In genomic region chr19:2617393-2618165, GRCh38 we compare ENCODE assay signal across 17 cellular contexts.
DNase-seq lines count a peak whose midpoint lies in the region; ATAC-seq, FAIRE-seq and TF ChIP-seq lines count a peak whose summit lies in the region.
"Had no signal": no experiment of that assay in that cellular context is flagged by ENCODE, and none has a peak within 500 bp of the region (broad histone marks: within the 10 kb centered on the region; RNA-seq: fewer than 3 reads in every experiment).

No MANE protein-coding gene starts in this region.

- FAIRE-seq in astrocyte (lab: Jason Lieb, UNC) = no peak
- FAIRE-seq: endometrium, TTC549 had no signal

- no peak overlapping the region for H3K14ac ChIP-seq in neuronal stem cell (ENCODE audit: low read length)

- no peak overlapping the region for H3K9ac ChIP-seq in astrocyte (ENCODE audit: low read length)
- no peak overlapping the region for H3K9ac ChIP-seq in neuronal stem cell (ENCODE audit: low read depth, low read length, poor library complexity)

- H2BK15ac ChIP-seq in neuronal stem cell (ENCODE audit: low read length) = no peak overlapping the region

- H3K4me3 ChIP-seq in astrocyte (ENCODE audit: insufficient read depth, low read depth, low read length) (no peak overlapping the region), neuronal stem cell (ENCODE audit: low read length in 2 of 2) (no peak overlapping the region)
- H3K4me3 ChIP-seq: breast epithelium had no signal

- peak overlapping the region; percentile 95 for H3K27ac Mint-ChIP-seq in T-helper 2 cell treated with Interferon-gamma antibody and Interleukin-4, amounts not matched to agents 5 μg/mL and 100 μg/mL, for 36 hours
- peak overlapping the region; percentile 53 to 96 (median 87) for H3K27ac Mint-ChIP-seq in IgD-negative memory B cell
- H3K27ac Mint-ChIP-seq in astrocyte (ENCODE audit: unreplicated experiment) = peak overlapping the region; percentile 34
- H3K27ac Mint-ChIP-seq: nephron had no signal

- H2BK12ac ChIP-seq in neuronal stem cell (ENCODE audit: low read length) = no peak overlapping the region

- H3K4me1 ChIP-seq in astrocyte (ENCODE audit: insufficient read depth, low read length) (peaks cover 18% of the 10 kb centered on the region), neuronal stem cell (ENCODE audit: control insufficient read depth in 2 of 2, insufficient read depth in 1 of 2, low read depth in 1 of 2, low read length in 2 of 2) (peaks cover 0 to 5% of the 10 kb centered on the region in 2 donors)

- H3K36me3 ChIP-seq in astrocyte (ENCODE audit: insufficient read depth, low read length) (no peaks in the 10 kb centered on the region), neuronal stem cell (replicated peaks in 1 of 2; ENCODE audit: control insufficient read depth in 2 of 2, insufficient read depth in 2 of 2, low read length in 2 of 2) (no peaks in the 10 kb centered on the region)
- H3K36me3 ChIP-seq: breast epithelium had no signal

- no peak overlapping the region for H4K8ac ChIP-seq in neuronal stem cell (ENCODE audit: low read depth, low read length)

- H3K27me3 ChIP-seq in astrocyte (ENCODE audit: insufficient read depth, low read length) = no peaks in the 10 kb centered on the region
- no peaks in the 10 kb centered on the region for H3K27me3 ChIP-seq in neuronal stem cell (ENCODE audit: control insufficient read depth in 3 of 3, insufficient read depth in 3 of 3, low read depth in 1 of 3, low read length in 3 of 3)
- H3K27me3 ChIP-seq: breast epithelium had no signal

- no peaks in the 10 kb centered on the region for H4K20me1 ChIP-seq in astrocyte (ENCODE audit: insufficient read depth, low read length)

- H3K27ac ChIP-seq in astrocyte (ENCODE audit: low read depth, low read length) (no peak overlapping the region), neuronal stem cell (replicated peaks; ENCODE audit: low read length) (no peak overlapping the region)

- no peaks in the 10 kb centered on the region for H3K27me3 Mint-ChIP-seq in T-helper 2 cell treated with Interferon-gamma antibody and Interleukin-4, amounts not matched to agents 5 μg/mL and 100 μg/mL, for 36 hours (ENCODE audit: low read depth)
- H3K27me3 Mint-ChIP-seq in IgD-negative memory B cell (no peaks in the 10 kb centered on the region), astrocyte (ENCODE audit: low read depth, unreplicated experiment) (peaks cover 6% of the 10 kb centered on the region)

- no peaks in the 10 kb centered on the region for H3K79me1 ChIP-seq in neuronal stem cell (ENCODE audit: low read depth, low read length)

- peak overlapping the region; percentile 83 for H3K4me3 Mint-ChIP-seq in T-helper 2 cell treated with Interferon-gamma antibody and Interleukin-4, amounts not matched to agents 5 μg/mL and 100 μg/mL, for 36 hours
- H3K4me3 Mint-ChIP-seq in IgD-negative memory B cell = peak overlapping the region in 3 of 4 donors; percentile 72 to 88 (median 75)
- H3K4me3 Mint-ChIP-seq in astrocyte (ENCODE audit: unreplicated experiment) = no peak overlapping the region
- H3K4me3 Mint-ChIP-seq: nephron had no signal

- H3K4ac ChIP-seq in neuronal stem cell (ENCODE audit: low read length) = no peak overlapping the region

- peaks cover 2% of the 10 kb centered on the region for H3K36me3 Mint-ChIP-seq in T-helper 2 cell treated with Interferon-gamma antibody and Interleukin-4, amounts not matched to agents 5 μg/mL and 100 μg/mL, for 36 hours (ENCODE audit: low read depth)
- peaks cover 3% of the 10 kb centered on the region for H3K36me3 Mint-ChIP-seq in IgD-negative memory B cell
- peaks cover 7% of the 10 kb centered on the region for H3K36me3 Mint-ChIP-seq in astrocyte (ENCODE audit: low read depth, unreplicated experiment)

- no peak for DNase-seq in T-helper 2 cell treated with Interferon-gamma antibody and Interleukin-4, amounts not matched to agents 5 μg/mL and 100 μg/mL, for 36 hours (ENCODE audit: low spot score)
- DNase-seq in T-helper 2 cell (no peak), astrocyte (ENCODE audit: low read depth) (no peak), neuronal stem cell (ENCODE audit: low spot score) (no peak), GM20000 (ENCODE audit: low spot score) (no peak)
- DNase-seq in stimulated activated CD8-positive, alpha-beta memory T cell treated with anti-CD3 and anti-CD28 coated beads, Interleukin-4, amount 100 ng/mL, for 48 hours = no peak
- DNase-seq: 8988T, NCI-H1436 treated with DMSO at 0.1 percent for 48 hours, NCI-H526 treated with DMSO at 0.1 percent for 48 hours, RPMI8226 had no signal

- no peak for ATAC-seq in GM19351 (IDR thresholded peaks at IDR 0.05; ENCODE audit: unreplicated experiment)
- ATAC-seq: right cardiac atrium had no signal

- no peak overlapping the region for H2AFZ ChIP-seq in astrocyte (ENCODE audit: low read depth, low read length)
- no peak overlapping the region for H2AFZ ChIP-seq in neuronal stem cell (ENCODE audit: low read length)

- peak overlapping the region; percentile 52 for H3K18ac ChIP-seq in neuronal stem cell (ENCODE audit: low read length)

- no peak overlapping the region for H3K4me2 ChIP-seq in astrocyte (ENCODE audit: low read length)
- H3K4me2 ChIP-seq in neuronal stem cell (ENCODE audit: insufficient read depth, low read length, poor library complexity, severe bottlenecking) = no peak overlapping the region

- H3K9me3 ChIP-seq in astrocyte (ENCODE audit: insufficient read depth, low read depth, low read length) (peaks cover 6% of the 10 kb centered on the region), neuronal stem cell (replicated peaks in 1 of 2; ENCODE audit: control insufficient read depth in 2 of 2, insufficient read depth in 1 of 2, low read depth in 1 of 2, low read length in 2 of 2) (peaks cover 2 to 6% of the 10 kb centered on the region in 2 donors)

- H2BK5ac ChIP-seq in neuronal stem cell (ENCODE audit: low read length) = no peak overlapping the region

- peaks cover 59% of the 10 kb centered on the region for H3K4me1 Mint-ChIP-seq in T-helper 2 cell treated with Interferon-gamma antibody and Interleukin-4, amounts not matched to agents 5 μg/mL and 100 μg/mL, for 36 hours (ENCODE audit: low read depth)
- H3K4me1 Mint-ChIP-seq in IgD-negative memory B cell (peaks cover 55 to 60% (median 58%) of the 10 kb centered on the region in 3 donors), astrocyte (ENCODE audit: low read depth, unreplicated experiment) (peaks cover 7% of the 10 kb centered on the region)
- H3K4me1 Mint-ChIP-seq: nephron had no signal

- TF ChIP-seq CTCF in astrocyte (IDR thresholded peaks at IDR 0.05; ENCODE audit: insufficient read depth, low read depth, low read length) = no peak
- TF ChIP-seq CTCF in GM20000 (IDR thresholded peaks at IDR 0.05; ENCODE audit: extremely low read depth, missing control alignments) = no peak

- H4K91ac ChIP-seq in neuronal stem cell (ENCODE audit: low read depth, low read length, poor library complexity) = no peak overlapping the region

- H2AK5ac ChIP-seq in neuronal stem cell (ENCODE audit: low read depth, low read length) = no peak overlapping the region

- H3K23ac ChIP-seq in neuronal stem cell (ENCODE audit: low read depth, low read length, poor library complexity) = no peak overlapping the region

- H3K79me2 ChIP-seq in astrocyte (ENCODE audit: insufficient read depth, low read length) = no peaks in the 10 kb centered on the region

- no CpG with 5 or more reads among the region's 11 CpGs for WGBS in neuronal stem cell (ENCODE audit: extremely low coverage in 2 of 2, insufficient read length in 2 of 2, insufficient replicate concordance in 1 of 2), 2 donors

- H3K9me3 Mint-ChIP-seq in T-helper 2 cell treated with Interferon-gamma antibody and Interleukin-4, amounts not matched to agents 5 μg/mL and 100 μg/mL, for 36 hours = no peaks in the 10 kb centered on the region
- no peaks in the 10 kb centered on the region for H3K9me3 Mint-ChIP-seq in IgD-negative memory B cell
- peaks cover 8% of the 10 kb centered on the region for H3K9me3 Mint-ChIP-seq in astrocyte (ENCODE audit: unreplicated experiment)

- H2BK120ac ChIP-seq in neuronal stem cell (ENCODE audit: low read depth, low read length) = no peak overlapping the region

Comparison
In these comparisons a context has a peak if more than half of its experiments do, and no peak if none do; other contexts are left out.
1. H3K27ac Mint-ChIP-seq: peak in every context shown above with its lines; median percentile 95 in T-helper 2 cell treated with Interferon-gamma antibody and Interleukin-4, amounts not matched to agents 5 μg/mL and 100 μg/mL, for 36 hours; 87 in IgD-negative memory B cell; 34 in astrocyte.